In genomic region chr17:74623693-74624093, GRCh38 we compare ENCODE assay signal across 20 cellular contexts. TPM values are rescaled to one million over a fixed set of nuclear protein-coding genes. Genes with fewer than 3 reads are reported as not detected.
"Had no signal": no experiment of that assay in that cellular context is flagged by ENCODE, and none has a peak within 500 bp of the region (broad histone marks: within the 10 kb centered on the region; RNA-seq: fewer than 3 reads in every experiment).

CD300E (minus strand) TSS chr17:74623738; CDS start chr17:74623621, 117 bp downstream.

- ATAC-seq: stimulated activated naive CD8-positive, alpha-beta T cell treated with anti-CD3 and anti-CD28 coated beads, Interleukin-15, amount 100 ng/mL, for 72 hours had no signal

- H3K9me3 ChIP-seq: adrenal gland, testis had no signal

- FAIRE-seq: frontal cortex, TTC549, urothelium cell line had no signal

- H3K27me3 ChIP-seq: adrenal gland, testis had no signal

- H3K4me1 ChIP-seq: adrenal gland, testis had no signal

- H3K36me3 ChIP-seq: adrenal gland had no signal

- H3K4me3 ChIP-seq: adrenal gland, testis had no signal

- DNase-seq: activated CD4-positive, alpha-beta T cell treated with anti-CD3 and anti-CD28 coated beads, Interleukin-2, amount 50 U/mL, for 1 hour; activated CD4-positive, CD25-positive, alpha-beta regulatory T cell; activated naive CD4-positive, alpha-beta T cell treated with anti-CD3 and anti-CD28 coated beads, Interleukin-2, amount 50 U/mL, for 16 hours; adrenal gland; cortex of kidney; effector memory CD4-positive, alpha-beta T cell; islet precursor cell; stimulated activated CD4-positive, alpha-beta T cell treated with anti-CD3 and anti-CD28 coated beads, Interleukin-15, amount 100 ng/mL, for 24 hours; stimulated activated CD4-positive, alpha-beta T cell treated with anti-CD3 and anti-CD28 coated beads, Interleukin-4, amount 100 ng/mL, for 4 hours; stimulated activated naive CD8-positive, alpha-beta T cell treated with anti-CD3 and anti-CD28 coated beads, Interleukin-15, amount 100 ng/mL, for 72 hours; testis had no signal

- H3K27ac ChIP-seq: testis had no signal

RNA-seq across cellular contexts. Expression of gene CD300E, which starts in this region (rescaled TPM):
- total RNA-seq: activated CD8-positive, alpha-beta memory T cell treated with anti-CD3 and anti-CD28 coated beads for 36 hours; activated T-helper 2 cell treated with anti-CD3 and anti-CD28 coated beads, Interferon-gamma antibody, Interleukin-2, Interleukin-4, amounts not matched to agents 10 μg/mL and 5 μg/mL and 100 μg/mL, durations not matched to agents 14 hours and 24 hours and 36 hours; fibroblast of lung; osteocyte; renal cortical epithelial cell had no signal
- polyA plus RNA-seq: fibroblast of lung, neural cell had no signal
